Comparison of ENCODE assay signal across 9 cellular contexts in the genomic region with DNA sequence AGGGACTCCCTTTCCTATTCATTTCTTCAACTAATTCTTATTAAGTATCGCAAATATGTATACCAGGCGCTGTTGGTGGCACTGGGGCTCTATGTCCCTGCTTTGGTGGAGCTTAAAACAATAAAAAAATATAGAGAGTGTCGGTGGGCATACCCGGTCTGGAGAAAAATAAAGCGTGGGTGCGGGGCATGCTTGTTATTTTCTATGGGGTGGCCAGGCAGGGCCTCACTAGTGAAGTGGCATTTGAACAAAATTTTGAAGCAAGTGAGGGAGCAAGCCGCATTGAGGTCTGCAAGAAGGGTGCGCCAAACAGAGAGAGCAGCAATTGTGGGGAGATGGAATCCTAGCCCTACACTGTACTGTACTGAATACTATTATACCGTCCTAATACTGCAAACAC. TPM values are rescaled to one million over a fixed set of nuclear protein-coding genes. Genes with fewer than 3 reads are reported as not detected.
A peak's percentile ranks its signal among the peaks of the same experiment; 100 is the strongest.
DNase-seq lines count a peak whose midpoint lies in the region; FAIRE-seq and TF ChIP-seq lines count a peak whose summit lies in the region.
"Had no signal": no experiment of that assay in that cellular context is flagged by ENCODE, and none has a peak within 500 bp of the region (broad histone marks: within the 10 kb centered on the region; RNA-seq: fewer than 3 reads in every experiment).

No MANE protein-coding gene starts in this region.

- no peak for FAIRE-seq in H54 (lab: Jason Lieb, UNC)

- H3K27ac ChIP-seq in Peyer's patch: peak overlapping the region; percentile 3 to 96 (median 90)
- H3K27ac ChIP-seq in esophagus squamous epithelium: peak overlapping the region; percentile 88 to 93 (median 90)
- peak overlapping the region; percentile 92 for H3K27ac ChIP-seq in rectal smooth muscle tissue (ENCODE audit: low read depth, low read length)

- H3K4me1 ChIP-seq in Peyer's patch (peaks cover 0 to 5% (median 0%) of the 10 kb centered on the region in 4 donors), esophagus squamous epithelium (peaks cover 0 to 38% (median 0%) of the 10 kb centered on the region in 3 donors), rectal smooth muscle tissue (ENCODE audit: control insufficient read depth, insufficient read depth, low read length) (no peaks in the 10 kb centered on the region)

- H3K4me3 ChIP-seq in GM12865 (ENCODE audit: low read depth, low read length) (peak overlapping the region; percentile 12; the same call in 1 of the 2 replicates), Peyer's patch (peak overlapping the region in 1 of 4 donors; percentile 80), esophagus squamous epithelium (peak overlapping the region in 3 of 4 donors; percentile 55 to 75 (median 66)), rectal smooth muscle tissue (ENCODE audit: low read length) (no peak overlapping the region)

- H3K9ac ChIP-seq in rectal smooth muscle tissue (ENCODE audit: low read length): no peak overlapping the region

- H3K27me3 ChIP-seq in Peyer's patch: no peaks in the 10 kb centered on the region
- no peaks in the 10 kb centered on the region for H3K27me3 ChIP-seq in esophagus squamous epithelium
- H3K27me3 ChIP-seq in rectal smooth muscle tissue (ENCODE audit: control insufficient read depth, insufficient read depth, low read length): no peaks in the 10 kb centered on the region
- H3K27me3 ChIP-seq: left lung had no signal

- TF ChIP-seq POLR2A in Peyer's patch (IDR thresholded peaks at IDR 0.05) (no peak), esophagus squamous epithelium (IDR thresholded peaks at IDR 0.05) (no peak), H54 (IDR thresholded peaks at IDR 0.05; ENCODE audit: low read depth, low read length) (no peak)

- intact Hi-C loops in esophagus squamous epithelium (cut with DNase I): no loop called here

- 69 to 79% methylated on average over 5 to 9 of the region's 9 CpGs for WGBS in esophagus squamous epithelium, 2 donors

- no peaks in the 10 kb centered on the region for H3K9me3 ChIP-seq in Peyer's patch
- H3K9me3 ChIP-seq in esophagus squamous epithelium: no peaks in the 10 kb centered on the region
- H3K9me3 ChIP-seq: left lung had no signal

- no peak for TF ChIP-seq CTCF in GM12865 (IDR thresholded peaks at IDR 0.05; ENCODE audit: insufficient read depth, low read depth, low read length, missing control alignments)
- TF ChIP-seq CTCF in Peyer's patch (IDR thresholded peaks at IDR 0.05): no peak
- TF ChIP-seq CTCF in esophagus squamous epithelium (IDR thresholded peaks at IDR 0.05): no peak

- no peak for DNase-seq in GM12865 (ENCODE audit: low read depth)
- no peak for DNase-seq in Peyer's patch
- DNase-seq in esophagus squamous epithelium (lab: John Stamatoyannopoulos, UW): no peak
- no peak for DNase-seq in H54 (ENCODE audit: insufficient read length, low spot score)
- no peak for DNase-seq in NCI-H2196 (lab: John Stamatoyannopoulos, UW; ENCODE audit: unreplicated experiment)
- DNase-seq in cerebellum (ENCODE audit: low spot score): no peak
- no peak for DNase-seq in NCI-H187 (lab: John Stamatoyannopoulos, UW)

- H3K36me3 ChIP-seq in Peyer's patch: peaks cover 0 to 14% (median 0%) of the 10 kb centered on the region in 3 donors
- H3K36me3 ChIP-seq in esophagus squamous epithelium: peaks cover 0 to 20% (median 0%) of the 10 kb centered on the region in 3 donors
- peaks cover 6% of the 10 kb centered on the region for H3K36me3 ChIP-seq in rectal smooth muscle tissue (ENCODE audit: control insufficient read depth, insufficient read depth, low read length)

RNA-seq across cellular contexts. Expression of gene IDS, which starts 0.6 kb away (rescaled TPM):
- total RNA-seq in Peyer's patch: 10 to 100 TPM; 51.2 to 61.9 (median 53.6) TPM
- 10 to 100 TPM; 24.8 to 46.0 (median 30.4) TPM for total RNA-seq in esophagus squamous epithelium
- total RNA-seq in cerebellum: 99.7 TPM

RNA-seq across cellular contexts. Expression of gene EOLA1, which starts 35.1 kb away (rescaled TPM):
- 10 to 100 TPM; 11.9 to 23.1 (median 16.7) TPM for total RNA-seq in Peyer's patch
- total RNA-seq in esophagus squamous epithelium: 10 to 100 TPM in 3 of 4 donors, 1 to 10 TPM in 1; 9.0 to 15.1 (median 12.1) TPM
- 10.0 TPM for total RNA-seq in cerebellum

RNA-seq across cellular contexts. Expression of gene HSFX3, which starts 44.1 kb away (rescaled TPM):
- total RNA-seq in Peyer's patch (not detected), esophagus squamous epithelium (not detected), cerebellum (not detected)
- total RNA-seq: left lung had no signal
